Comparison of ENCODE assay signal across 16 cellular contexts in genomic region chr6:48567016-48567415, GRCh38.
DNase-seq lines count a peak whose midpoint lies in the region; ATAC-seq and TF ChIP-seq lines count a peak whose summit lies in the region.
"Had no signal": no experiment of that assay in that cellular context is flagged by ENCODE, and none has a peak within 500 bp of the region (broad histone marks: within the 10 kb centered on the region; RNA-seq: fewer than 3 reads in every experiment).

No MANE protein-coding gene starts in this region.

- H3K18ac ChIP-seq in H9 (ENCODE audit: insufficient read length, low read depth, low read length) (no peak overlapping the region), neuronal stem cell (ENCODE audit: low read length) (no peak overlapping the region)

- no peaks in the 10 kb centered on the region for H3K79me2 ChIP-seq in H9 (ENCODE audit: insufficient read depth, low read length)

- H4K20me1 ChIP-seq in H9 (ENCODE audit: control insufficient read depth, insufficient read depth, insufficient read length): no peaks in the 10 kb centered on the region

- no peak overlapping the region for H2BK15ac ChIP-seq in H9 (ENCODE audit: low read depth, low read length)
- H2BK15ac ChIP-seq in neuronal stem cell (ENCODE audit: low read length): no peak overlapping the region

- TF ChIP-seq CTCF in H9 (conservative IDR thresholded peaks at IDR 0.05): no peak
- no peak for TF ChIP-seq CTCF in endodermal cell (conservative IDR thresholded peaks at IDR 0.05)
- no peak for TF ChIP-seq CTCF in mucosa of descending colon (IDR thresholded peaks at IDR 0.05)

- H4K91ac ChIP-seq in H9 (ENCODE audit: insufficient read length, low read depth, low read length): no peak overlapping the region
- no peak overlapping the region for H4K91ac ChIP-seq in neuronal stem cell (ENCODE audit: low read depth, low read length, poor library complexity)

- intact Hi-C loops in mucosa of descending colon (cut with DNase I, micrococcal nuclease): no loop called here

- no peak overlapping the region for H2BK20ac ChIP-seq in H9 (ENCODE audit: low read depth, low read length, poor library complexity, severe bottlenecking)

- H3K36me3 ChIP-seq in endodermal cell (ENCODE audit: control insufficient read depth, insufficient read depth, low read length): no peaks in the 10 kb centered on the region
- no peaks in the 10 kb centered on the region for H3K36me3 ChIP-seq in neuronal stem cell (replicated peaks in 1 of 2; ENCODE audit: control insufficient read depth in 2 of 2, insufficient read depth in 2 of 2, low read length in 2 of 2)
- H3K36me3 ChIP-seq in mucosa of descending colon (ENCODE audit: low read depth): no peaks in the 10 kb centered on the region
- H3K36me3 ChIP-seq: thoracic aorta had no signal

- H3K27ac ChIP-seq in H9 (ENCODE audit: insufficient read length, low read depth, low read length): no peak overlapping the region
- no peak overlapping the region for H3K27ac ChIP-seq in endodermal cell (ENCODE audit: low read depth, low read length)
- H3K27ac ChIP-seq in neuronal stem cell (replicated peaks; ENCODE audit: low read length): no peak overlapping the region
- H3K27ac ChIP-seq: coronary artery, thoracic aorta had no signal

- H3K36me3 Mint-ChIP-seq in H9 (ENCODE audit: insufficient read depth in 1 of 3, low read depth in 3 of 3) (peaks cover 4 to 8% (median 4%) of the 10 kb centered on the region in 3 experiments; a peak in 6 of 7 replicates), endodermal cell (ENCODE audit: low read depth) (no peaks in the 10 kb centered on the region)
- H3K36me3 Mint-ChIP-seq in activated CD4-positive, alpha-beta T cell treated with anti-CD3 and anti-CD28 coated beads, Interleukin-2, amount 10 ng/mL, durations not matched to agents 7 days and 5 days (ENCODE audit: low read depth): no peaks in the 10 kb centered on the region
- H3K36me3 Mint-ChIP-seq: naive thymus-derived CD8-positive, alpha-beta T cell had no signal

- H2BK120ac ChIP-seq in H9 (ENCODE audit: low read depth, low read length, poor library complexity, severe bottlenecking) (no peak overlapping the region), neuronal stem cell (ENCODE audit: low read depth, low read length) (no peak overlapping the region)

- POLR2A ChIA-PET in activated CD4-positive, alpha-beta T cell treated with anti-CD3 and anti-CD28 coated beads, Interleukin-2, amount 10 ng/mL, durations not matched to agents 7 days and 5 days (lab: Charles Lee): no interaction called here

- no peak overlapping the region for H3K4me3 ChIP-seq in endodermal cell (ENCODE audit: low read length)
- H3K4me3 ChIP-seq in neuronal stem cell (ENCODE audit: low read length in 2 of 2): no peak overlapping the region
- no peak overlapping the region for H3K4me3 ChIP-seq in mucosa of descending colon
- H3K4me3 ChIP-seq: coronary artery, thoracic aorta had no signal

- H3K27me3 Mint-ChIP-seq in H9 (ENCODE audit: low read depth) (no peaks in the 10 kb centered on the region; the same call in 1 of the 2 replicates), endodermal cell (ENCODE audit: insufficient read depth) (no peaks in the 10 kb centered on the region)
- no peaks in the 10 kb centered on the region for H3K27me3 Mint-ChIP-seq in activated CD4-positive, alpha-beta T cell treated with anti-CD3 and anti-CD28 coated beads, Interleukin-2, amount 10 ng/mL, durations not matched to agents 7 days and 5 days
- H3K27me3 Mint-ChIP-seq: activated B cell treated with CpG ODN at 0.5 μM for 24 hours; naive thymus-derived CD8-positive, alpha-beta T cell had no signal

- H2AK5ac ChIP-seq in H9 (ENCODE audit: insufficient read length, low read length) (no peak overlapping the region), neuronal stem cell (ENCODE audit: low read depth, low read length) (no peak overlapping the region)

- H3K4me1 Mint-ChIP-seq in H9 (peaks cover 33 to 45% of the 10 kb centered on the region in 2 experiments), endodermal cell (peaks cover 45% of the 10 kb centered on the region)
- no peaks in the 10 kb centered on the region for H3K4me1 Mint-ChIP-seq in activated CD4-positive, alpha-beta T cell treated with anti-CD3 and anti-CD28 coated beads, Interleukin-2, amount 10 ng/mL, durations not matched to agents 7 days and 5 days
- H3K4me1 Mint-ChIP-seq: activated B cell treated with CpG ODN at 0.5 μM for 24 hours; naive thymus-derived CD8-positive, alpha-beta T cell had no signal

- H3K9me3 Mint-ChIP-seq in H9 (peaks cover 4 to 6% of the 10 kb centered on the region in 2 experiments; a peak in 3 of 5 replicates), endodermal cell (peaks cover 6% of the 10 kb centered on the region)
- no peaks in the 10 kb centered on the region for H3K9me3 Mint-ChIP-seq in activated CD4-positive, alpha-beta T cell treated with anti-CD3 and anti-CD28 coated beads, Interleukin-2, amount 10 ng/mL, durations not matched to agents 7 days and 5 days

- H3K9ac ChIP-seq in H9 (ENCODE audit: extremely low read depth, insufficient read length, low read length) (no peak overlapping the region), endodermal cell (ENCODE audit: extremely low read depth, low read length, poor library complexity, severe bottlenecking) (no peak overlapping the region), neuronal stem cell (ENCODE audit: low read depth, low read length, poor library complexity) (no peak overlapping the region)

- H4K8ac ChIP-seq in H9 (replicated peaks; ENCODE audit: insufficient read length, low read depth, low read length) (no peak overlapping the region), neuronal stem cell (ENCODE audit: low read depth, low read length) (no peak overlapping the region)

- H3K56ac ChIP-seq in H9 (ENCODE audit: insufficient read length, low read depth, low read length): no peak overlapping the region

- H3K4me1 ChIP-seq in H9 (ENCODE audit: insufficient read depth, low read length) (peaks cover 6% of the 10 kb centered on the region; the same call in 1 of the 2 replicates), endodermal cell (ENCODE audit: control insufficient read depth, insufficient read depth, low read length) (peaks cover 20% of the 10 kb centered on the region), neuronal stem cell (ENCODE audit: control insufficient read depth in 2 of 2, insufficient read depth in 1 of 2, low read depth in 1 of 2, low read length in 2 of 2) (peaks cover 0 to 5% of the 10 kb centered on the region in 2 donors), mucosa of descending colon (ENCODE audit: low read depth) (no peaks in the 10 kb centered on the region)

- no peaks in the 10 kb centered on the region for H3K9me3 ChIP-seq in H9 (ENCODE audit: control insufficient read depth, low read depth, low read length)
- peaks cover 9% of the 10 kb centered on the region for H3K9me3 ChIP-seq in endodermal cell (ENCODE audit: control insufficient read depth, low read length)
- no peaks in the 10 kb centered on the region for H3K9me3 ChIP-seq in neuronal stem cell (replicated peaks in 1 of 2; ENCODE audit: control insufficient read depth in 2 of 2, insufficient read depth in 1 of 2, low read depth in 1 of 2, low read length in 2 of 2)
- no peaks in the 10 kb centered on the region for H3K9me3 ChIP-seq in mucosa of descending colon
- H3K9me3 ChIP-seq: thoracic aorta had no signal

- no peaks in the 10 kb centered on the region for H3K27me3 ChIP-seq in H9 (ENCODE audit: insufficient read depth, low read length)
- H3K27me3 ChIP-seq in endodermal cell (ENCODE audit: control insufficient read depth, insufficient read depth, low read length, poor library complexity, severe bottlenecking): no peaks in the 10 kb centered on the region
- no peaks in the 10 kb centered on the region for H3K27me3 ChIP-seq in neuronal stem cell (ENCODE audit: control insufficient read depth in 3 of 3, insufficient read depth in 3 of 3, low read depth in 1 of 3, low read length in 3 of 3)

- ATAC-seq in GM19328 (IDR thresholded peaks at IDR 0.05; ENCODE audit: unreplicated experiment): no peak
- no peak for ATAC-seq in mucosa of descending colon
- ATAC-seq: naive thymus-derived CD8-positive, alpha-beta T cell had no signal

- no peak overlapping the region for H4K5ac ChIP-seq in H9 (ENCODE audit: insufficient read length, low read depth, low read length)

- H3T11ph ChIP-seq in H9 (ENCODE audit: low read length): no peak overlapping the region

- H3K4ac ChIP-seq in H9 (ENCODE audit: low read depth, low read length) (no peak overlapping the region), neuronal stem cell (ENCODE audit: low read length) (no peak overlapping the region)

- CTCF ChIA-PET in activated CD4-positive, alpha-beta T cell treated with anti-CD3 and anti-CD28 coated beads, Interleukin-2, amount 10 ng/mL, durations not matched to agents 7 days and 5 days (lab: Charles Lee): no interaction called here

- no peak overlapping the region for H2AFZ ChIP-seq in H9 (ENCODE audit: low read length)
- H2AFZ ChIP-seq in neuronal stem cell (ENCODE audit: low read length): no peak overlapping the region

- H3K79me1 ChIP-seq in H9 (ENCODE audit: insufficient read depth, low read depth, low read length, poor library complexity, severe bottlenecking) (no peaks in the 10 kb centered on the region), neuronal stem cell (ENCODE audit: low read depth, low read length) (no peaks in the 10 kb centered on the region)

- H3K4me2 ChIP-seq in H9 (ENCODE audit: insufficient read depth, insufficient read length, low read length) (no peak overlapping the region), neuronal stem cell (ENCODE audit: insufficient read depth, low read length, poor library complexity, severe bottlenecking) (no peak overlapping the region)

- H2BK5ac ChIP-seq in H9 (ENCODE audit: insufficient read length, low read length) (no peak overlapping the region), neuronal stem cell (ENCODE audit: low read length) (no peak overlapping the region)

- H3K14ac ChIP-seq in H9 (ENCODE audit: insufficient read depth, low read length): no peak overlapping the region
- H3K14ac ChIP-seq in neuronal stem cell (ENCODE audit: low read length): no peak overlapping the region

- H3K27ac Mint-ChIP-seq in H9 (peak overlapping the region; percentile 63 to 96 (median 65); a peak in 6 of 7 replicates), endodermal cell (peak overlapping the region; percentile 71)
- no peak overlapping the region for H3K27ac Mint-ChIP-seq in activated CD4-positive, alpha-beta T cell treated with anti-CD3 and anti-CD28 coated beads, Interleukin-2, amount 10 ng/mL, durations not matched to agents 7 days and 5 days
- H3K27ac Mint-ChIP-seq: activated B cell treated with CpG ODN at 0.5 μM for 24 hours; activated T-helper 2 cell treated with anti-CD3 and anti-CD28 coated beads, Interferon-gamma antibody, Interleukin-2, Interleukin-4, amounts not matched to agents 10 μg/mL and 5 μg/mL and 100 μg/mL, durations not matched to agents 14 hours and 24 hours and 36 hours; naive thymus-derived CD8-positive, alpha-beta T cell had no signal

- H3K23ac ChIP-seq in H9 (ENCODE audit: insufficient read length, low read depth, low read length) (no peak overlapping the region), neuronal stem cell (ENCODE audit: low read depth, low read length, poor library complexity) (no peak overlapping the region)

- H2BK12ac ChIP-seq in H9 (ENCODE audit: insufficient read length, low read depth, low read length) (no peak overlapping the region), neuronal stem cell (ENCODE audit: low read length) (no peak overlapping the region)

- H3K4me3 Mint-ChIP-seq in H9 (no peak overlapping the region; a peak in 1 of 5 replicates), endodermal cell (no peak overlapping the region)
- H3K4me3 Mint-ChIP-seq in activated CD4-positive, alpha-beta T cell treated with anti-CD3 and anti-CD28 coated beads, Interleukin-2, amount 10 ng/mL, durations not matched to agents 7 days and 5 days: no peak overlapping the region
- H3K4me3 Mint-ChIP-seq: activated B cell treated with CpG ODN at 0.5 μM for 24 hours; naive thymus-derived CD8-positive, alpha-beta T cell had no signal

- no peaks in the 10 kb centered on the region for H3K23me2 ChIP-seq in H9 (ENCODE audit: insufficient read length, low read depth, low read length, poor library complexity, severe bottlenecking)

- DNase-seq in H9 (no peak), RPMI7951 (ENCODE audit: low read depth) (peak; percentile 12), endodermal cell (no peak), neuronal stem cell (ENCODE audit: low spot score) (peak; percentile 30), mucosa of descending colon (no peak)
- DNase-seq in activated CD4-positive, alpha-beta T cell treated with anti-CD3 and anti-CD28 coated beads, Interleukin-2, amount 10 ng/mL, durations not matched to agents 7 days and 5 days: no peak
- no peak for DNase-seq in activated CD4-positive, alpha-beta T cell treated with anti-CD3 and anti-CD28 coated beads, Interleukin-2, amount 50 U/mL, for 1 hour
- DNase-seq: activated B cell treated with CpG ODN at 0.5 μM for 24 hours; glutamatergic neuron; naive thymus-derived CD8-positive, alpha-beta T cell; NCI-H1436 treated with DMSO at 0.1 percent for 48 hours; NCI-H82 had no signal

Comparison
In these comparisons a context has a peak if more than half of its experiments do, and no peak if none do; other contexts are left out.
1. DNase-seq: peak in RPMI7951 (single experiment) and neuronal stem cell (single experiment); none in H9 (single experiment), endodermal cell (single experiment), mucosa of descending colon (0 of 3), activated CD4-positive, alpha-beta T cell treated with anti-CD3 and anti-CD28 coated beads, Interleukin-2, amount 10 ng/mL, durations not matched to agents 7 days and 5 days (single experiment) and activated CD4-positive, alpha-beta T cell treated with anti-CD3 and anti-CD28 coated beads, Interleukin-2, amount 50 U/mL, for 1 hour (single experiment).